ENCODE assay signal across 17 cellular contexts in the genomic region with DNA sequence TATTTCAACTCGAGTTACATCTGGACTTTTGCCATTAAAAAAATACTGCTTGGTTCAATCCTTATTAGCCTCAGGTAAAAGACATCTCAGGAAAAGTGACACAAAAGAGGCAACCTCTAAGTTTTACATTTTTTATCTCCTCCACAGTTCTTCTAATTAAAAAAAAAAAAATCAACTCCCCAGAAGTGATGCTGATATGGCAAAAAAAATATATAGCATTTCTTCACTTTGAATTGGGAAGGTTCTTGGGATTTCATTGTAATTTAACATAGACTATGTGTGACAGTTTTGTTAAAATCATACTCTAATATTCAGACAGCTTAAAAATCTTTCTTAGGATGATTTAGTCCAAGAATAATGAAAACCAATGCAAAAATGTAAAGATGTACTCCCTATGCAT.
DNase-seq lines count a peak whose midpoint lies in the region; ATAC-seq, FAIRE-seq and TF ChIP-seq lines count a peak whose summit lies in the region.
"Had no signal": no experiment of that assay in that cellular context is flagged by ENCODE, and none has a peak within 500 bp of the region (broad histone marks: within the 10 kb centered on the region; RNA-seq: fewer than 3 reads in every experiment).

No MANE protein-coding gene starts in this region.

- H3K4me1 ChIP-seq in A549: peaks cover 12% of the 10 kb centered on the region; the same call in 1 of the 3 replicates
- peaks cover 66% of the 10 kb centered on the region for H3K4me1 ChIP-seq in A673 (ENCODE audit: insufficient read depth, low read length, poor library complexity, severe bottlenecking)
- peaks cover 14% of the 10 kb centered on the region for H3K4me1 ChIP-seq in PC-9 (replicated peaks; ENCODE audit: insufficient read depth)
- peaks cover 0 to 25% of the 10 kb centered on the region in 2 experiments for H3K4me1 ChIP-seq in K562 (replicated peaks in 1 of 2; ENCODE audit: control insufficient read depth in 2 of 2, insufficient read depth in 2 of 2, low read length in 2 of 2)

- H4K20me1 ChIP-seq in PC-9 (ENCODE audit: insufficient read depth) (no peaks in the 10 kb centered on the region), K562 (replicated peaks; ENCODE audit: control insufficient read depth, insufficient read depth, low read length) (no peaks in the 10 kb centered on the region)

- no peak for DNase-seq in A549 (ENCODE audit: low read depth in 1 of 2, low spot score in 1 of 2)
- no peak for DNase-seq in A673 (ENCODE audit: low spot score)
- DNase-seq in PC-9: no peak
- DNase-seq in K562 (ENCODE audit: extremely low read depth in 1 of 4, low spot score in 3 of 4): no peak
- no peak for DNase-seq in EL
- no peak for DNase-seq in NCI-H2107 (lab: John Stamatoyannopoulos, UW)
- DNase-seq: amniotic stem cell, cerebellar nuclear complex, left lung, NCI-H2029, NCI-H524 treated with DMSO at 0.1 percent for 48 hours, posterior cingulate gyrus, spleen, trophoblast cell had no signal

- no peak for TF ChIP-seq POLR2A in A549 (IDR thresholded peaks at IDR 0.05; ENCODE audit: low read length)
- no peak for TF ChIP-seq POLR2A in K562 (conservative IDR thresholded peaks at IDR 0.05)

- intact Hi-C loops in A673 (cut with micrococcal nuclease; ENCODE audit: unreplicated experiment) (loop anchor here (5.0 kb wide), 1 partner anchor 36 kb away; no protein-coding TSS in a partner anchor), PC-9 (cut with micrococcal nuclease; ENCODE audit: unreplicated experiment) (no loop called here), K562 (cut with micrococcal nuclease) (loop anchor here (2.0 kb wide), 1 partner anchor 42 kb away; no protein-coding TSS in a partner anchor)

- TF ChIP-seq EP300 in A549 (IDR thresholded peaks at IDR 0.05): no peak
- no peak for TF ChIP-seq EP300 in K562 (IDR thresholded peaks at IDR 0.05; ENCODE audit: low read length)

- H3K9me1 ChIP-seq in K562 (ENCODE audit: control insufficient read depth, insufficient read depth, low read length): no peaks in the 10 kb centered on the region

- no peak for FAIRE-seq in A549 (lab: Jason Lieb, UNC)
- no peak for FAIRE-seq in K562 (lab: Jason Lieb, UNC)
- FAIRE-seq: TTC549 had no signal

- no peaks in the 10 kb centered on the region for H3K9me2 ChIP-seq in PC-9 (ENCODE audit: insufficient read depth)

- H3K9ac ChIP-seq in K562 (ENCODE audit: insufficient read depth in 1 of 2, low read depth in 2 of 2, low read length in 2 of 2): no peak overlapping the region

- no peaks in the 10 kb centered on the region for H3K27me3 ChIP-seq in A673 (replicated peaks; ENCODE audit: insufficient read depth, low read depth, low read length, poor library complexity)
- no peaks in the 10 kb centered on the region for H3K27me3 ChIP-seq in PC-9 (ENCODE audit: insufficient read depth, low read depth)
- H3K27me3 ChIP-seq in K562 (ENCODE audit: control insufficient read depth in 2 of 2, insufficient read depth in 2 of 2, low read length in 2 of 2): no peaks in the 10 kb centered on the region
- H3K27me3 ChIP-seq: left lung, spleen had no signal

- peaks cover 7% of the 10 kb centered on the region; the same call in 1 of the 2 replicates for H3F3A ChIP-seq in PC-9 (ENCODE audit: insufficient read depth, low read depth)

- H3K36me3 ChIP-seq in A673 (ENCODE audit: insufficient read depth, low read length, poor library complexity, severe bottlenecking) (no peaks in the 10 kb centered on the region), PC-9 (ENCODE audit: low read depth) (no peaks in the 10 kb centered on the region), K562 (ENCODE audit: control insufficient read depth, insufficient read depth, low read length) (no peaks in the 10 kb centered on the region)
- H3K36me3 ChIP-seq: left lung, spleen had no signal

- TF ChIP-seq RAD21 in A549 (conservative IDR thresholded peaks at IDR 0.05 in 1 of 2, IDR thresholded peaks at IDR 0.05 in 1 of 2): no peak
- TF ChIP-seq RAD21 in K562 (CRISPR knock-in tag; conservative IDR thresholded peaks at IDR 0.05 in 1 of 2, IDR thresholded peaks at IDR 0.05 in 1 of 2): no peak

- WGBS in A549 (ENCODE audit: missing lambda C conversion rate): 69% methylated on average over 1 of the region's 1 CpG
- WGBS in K562 (ENCODE audit: insufficient coverage, low coverage, missing lambda C conversion rate): 5% methylated on average over 1 of the region's 1 CpG

- H3K4me2 ChIP-seq in A549: no peak overlapping the region
- 0 out of 2 replicates have a peak overlapping the region, but pooled peaks have one; percentile 8 for H3K4me2 ChIP-seq in PC-9
- H3K4me2 ChIP-seq in K562 (ENCODE audit: insufficient read depth, low read length): no peak overlapping the region

- in situ Hi-C loops in K562 (cut with MboI): no loop called here

- no peak for TF ChIP-seq CTCF in A549 (IDR thresholded peaks at IDR 0.05)
- no peak for TF ChIP-seq CTCF in A673 (conservative IDR thresholded peaks at IDR 0.05; ENCODE audit: low read depth, low read length)
- TF ChIP-seq CTCF in PC-9 (conservative IDR thresholded peaks at IDR 0.05): no peak
- TF ChIP-seq CTCF in K562 (IDR thresholded peaks at IDR 0.05 in 2 of 3, conservative IDR thresholded peaks at IDR 0.05 in 1 of 3; ENCODE audit: insufficient read depth in 2 of 3, low read depth in 1 of 3, low read length in 3 of 3): no peak

- H3K27ac ChIP-seq in A549 (no peak overlapping the region), A673 (ENCODE audit: low read depth, low read length, poor library complexity, severe bottlenecking) (peak overlapping the region; percentile 68), PC-9 (no peak overlapping the region), K562 (ENCODE audit: extremely low read depth, low read depth, low read length) (peak overlapping the region; percentile 51; the same call in 1 of the 3 replicates)

- CTCF ChIA-PET in A549 (lab: Yijun Ruan, JAX) (interaction anchor here (0.6 to 0.8 kb wide), 4 partner anchors 16 to 98 kb away, joined by 3 to 4 read pairs (median 4); no protein-coding TSS in a partner anchor), A673 (lab: Charles Lee) (interaction anchor here (1.3 kb wide), 1 partner anchor 42 kb away, joined by 3 read pairs; no protein-coding TSS in a partner anchor), PC-9 (lab: Charles Lee) (no interaction called here), K562 (lab: Yijun Ruan, JAX; ENCODE audit: low intra/inter-chr PET ratio) (no interaction called here)

- no peak for ATAC-seq in A549
- ATAC-seq in K562: no peak
- ATAC-seq in GM18873 (IDR thresholded peaks at IDR 0.05; ENCODE audit: low FRiP score, unreplicated experiment): no peak
- ATAC-seq: HCT116 had no signal

- no TSS peak for BruUV-seq in A673 (replicated peaks; lab: Mats Ljungman, UMichigan)
- no TSS peak for BruUV-seq in PC-9 (replicated peaks; lab: Mats Ljungman, UMichigan)
- no TSS peak for BruUV-seq in K562 (replicated peaks; lab: Mats Ljungman, UMichigan)

- POLR2A ChIA-PET in A549 (lab: Yijun Ruan, JAX) (no interaction called here), A673 (lab: Charles Lee; ENCODE audit: low non-redundant PET) (no interaction called here), PC-9 (lab: Charles Lee; ENCODE audit: unreplicated experiment) (no interaction called here), K562 (lab: Yijun Ruan, JAX) (interaction anchor here (0.9 to 2.1 kb wide), 4 partner anchors 12 to 39 kb away, joined by 3 to 7 read pairs (median 4); no protein-coding TSS in a partner anchor)

- H3K9me3 ChIP-seq in A549: no peaks in the 10 kb centered on the region
- H3K9me3 ChIP-seq in A673 (ENCODE audit: low read depth, low read length, poor library complexity, severe bottlenecking): peaks cover 3% of the 10 kb centered on the region
- no peaks in the 10 kb centered on the region for H3K9me3 ChIP-seq in PC-9 (ENCODE audit: insufficient read depth, low read depth)
- H3K9me3 ChIP-seq in K562 (replicated peaks; ENCODE audit: control insufficient read depth, insufficient read depth, low read depth, low read length): no peaks in the 10 kb centered on the region
- H3K9me3 ChIP-seq: left lung, spleen had no signal

- H2AFZ ChIP-seq in PC-9: no peak overlapping the region
- no peak overlapping the region for H2AFZ ChIP-seq in K562 (ENCODE audit: low read depth, low read length)

- H3K4me3 ChIP-seq in A549: no peak overlapping the region
- H3K4me3 ChIP-seq in A673 (ENCODE audit: low read depth, low read length, poor library complexity, severe bottlenecking): no peak overlapping the region
- H3K4me3 ChIP-seq in PC-9: no peak overlapping the region
- no peak overlapping the region for H3K4me3 ChIP-seq in K562
- H3K4me3 ChIP-seq: left lung, spleen had no signal

- H3K79me2 ChIP-seq in PC-9 (ENCODE audit: low read depth) (no peaks in the 10 kb centered on the region), K562 (ENCODE audit: control insufficient read depth, insufficient read depth, low read length) (no peaks in the 10 kb centered on the region)

TF ChIP-seq in A549, 52 proteins besides CTCF, POLR2A, EP300 and RAD21:
- no peak for TF ChIP-seq NPAS2 (CRISPR knock-in tag; IDR thresholded peaks at IDR 0.05; ENCODE audit: borderline replicate concordance)
- TF ChIP-seq MAFK (IDR thresholded peaks at IDR 0.05; ENCODE audit: partially characterized antibody): peak; percentile 11

TF ChIP-seq in K562, 482 proteins besides CTCF, POLR2A, EP300 and RAD21 (continues in another document):
- TF ChIP-seq ZNF57 (CRISPR knock-in tag; IDR thresholded peaks at IDR 0.05) (no peak), LCOR (CRISPR knock-in tag; IDR thresholded peaks at IDR 0.05) (no peak), ZNF316 (IDR thresholded peaks at IDR 0.05) (peak; percentile 87), ZBTB12 (CRISPR knock-in tag; IDR thresholded peaks at IDR 0.05) (no peak), ZNF134 (CRISPR knock-in tag; conservative IDR thresholded peaks at IDR 0.05) (no peak), MAFG (tag; conservative IDR thresholded peaks at IDR 0.05) (0 out of 2 replicates have a peak, but pooled peaks have one; percentile 32), MXI1 (IDR thresholded peaks at IDR 0.05; ENCODE audit: low read depth, low read length) (no peak), MEF2D (tag; conservative IDR thresholded peaks at IDR 0.05; ENCODE audit: low read depth) (no peak), MAFF (IDR thresholded peaks at IDR 0.05; ENCODE audit: low read length) (peak; percentile 17; the same call in 1 of the 2 replicates)
- TF ChIP-seq, protein P1, sequence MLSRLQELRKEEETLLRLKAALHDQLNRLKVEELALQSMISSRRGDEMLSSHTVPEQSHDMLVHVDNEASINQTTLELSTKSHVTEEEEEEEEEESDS (CRISPR knock-in tag; IDR thresholded peaks at IDR 0.05): no peak

Comparison
In these comparisons a context has a peak if more than half of its experiments do, and no peak if none do; other contexts are left out.
1. H3K27ac ChIP-seq: peak in A673 (single experiment) and K562 (single experiment); none in A549 (0 of 2) and PC-9 (single experiment).
2. CTCF ChIA-PET loops: an anchor here in A549 (0.6 to 0.8 kb wide) and A673 (1.3 kb wide); none called in PC-9 and K562.
3. Of the 35 proteins assayed by ChIP-seq in both K562 and A549: peak only in K562: none; only in A549: MAFK; in both: none; in neither: 34.